13 cellular contexts compared by ENCODE assay signal in the genomic region with DNA sequence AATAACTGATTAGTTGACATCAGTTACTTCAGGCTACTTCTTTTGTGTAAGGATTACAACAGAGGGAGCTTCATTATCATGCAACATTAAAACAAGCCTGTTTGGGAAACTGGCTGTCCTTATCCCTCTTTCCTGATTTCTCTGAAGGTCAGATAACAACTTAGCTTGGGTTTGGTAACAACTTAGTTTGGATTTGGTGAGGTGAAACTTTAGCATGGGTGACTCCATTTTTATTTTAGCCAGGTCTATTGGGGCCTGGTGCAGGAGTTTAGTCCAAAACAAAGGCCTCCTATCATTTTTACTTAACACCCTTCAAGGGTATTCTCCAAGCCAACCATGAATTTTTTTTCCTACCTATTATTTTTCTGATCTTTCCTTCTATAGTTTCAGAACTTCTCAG. TPM values are rescaled to one million over a fixed set of nuclear protein-coding genes. Genes with fewer than 3 reads are reported as not detected.
A peak's percentile ranks its signal among the peaks of the same experiment; 100 is the strongest.
DNase-seq lines count a peak whose midpoint lies in the region; ATAC-seq and TF ChIP-seq lines count a peak whose summit lies in the region.
"Had no signal": no experiment of that assay in that cellular context is flagged by ENCODE, and none has a peak within 500 bp of the region (broad histone marks: within the 10 kb centered on the region; RNA-seq: fewer than 3 reads in every experiment).

No MANE protein-coding gene starts in this region.

- H3K9me3 ChIP-seq in MM.1S (replicated peaks; ENCODE audit: insufficient read depth, low read length) (no peaks in the 10 kb centered on the region), neuron (ENCODE audit: low read length) (no peaks in the 10 kb centered on the region)
- H3K9me3 ChIP-seq: transverse colon had no signal

- no peak for TF ChIP-seq CTCF in MM.1S (IDR thresholded peaks at IDR 0.05; ENCODE audit: low read length)

- H3K4me1 ChIP-seq in MM.1S (ENCODE audit: low read length) = no peaks in the 10 kb centered on the region
- peaks cover 14% of the 10 kb centered on the region for H3K4me1 ChIP-seq in neuron (ENCODE audit: insufficient read depth, low read length)

- H3K4me3 Mint-ChIP-seq in T-helper 2 cell treated with Interferon-gamma antibody and Interleukin-4, amounts not matched to agents 5 μg/mL and 100 μg/mL, for 36 hours = peak overlapping the region; percentile 97
- H3K4me3 Mint-ChIP-seq in central memory CD8-positive, alpha-beta T cell = peak overlapping the region; percentile 91

- H4K20me1 ChIP-seq in MM.1S (ENCODE audit: insufficient read depth, low read length) = no peaks in the 10 kb centered on the region

- no peak overlapping the region for H3K27ac ChIP-seq in MM.1S (ENCODE audit: low read length)

- H3K27me3 ChIP-seq in MM.1S (replicated peaks; ENCODE audit: insufficient read depth, low read length) (no peaks in the 10 kb centered on the region), neuron (ENCODE audit: insufficient read depth, low read length) (no peaks in the 10 kb centered on the region)
- H3K27me3 ChIP-seq: transverse colon had no signal

- H3K4me2 ChIP-seq in MM.1S (ENCODE audit: low read depth, low read length) = peak overlapping the region; percentile 91; the same call in 1 of the 2 replicates

- H3K9me3 Mint-ChIP-seq in T-helper 2 cell treated with Interferon-gamma antibody and Interleukin-4, amounts not matched to agents 5 μg/mL and 100 μg/mL, for 36 hours = no peaks in the 10 kb centered on the region
- H3K9me3 Mint-ChIP-seq in central memory CD8-positive, alpha-beta T cell = no peaks in the 10 kb centered on the region

- ATAC-seq in central memory CD8-positive, alpha-beta T cell (replicated peaks; ENCODE audit: extremely low read depth, poor library complexity, severe bottlenecking) = no peak
- ATAC-seq in HG03039 (IDR thresholded peaks at IDR 0.05; ENCODE audit: unreplicated experiment) (no peak), Right ventricle myocardium superior (ENCODE audit: poor library complexity) (no peak)

- no peaks in the 10 kb centered on the region for H3K9me2 ChIP-seq in MM.1S (replicated peaks; ENCODE audit: insufficient read depth, low read length)

- H3K79me2 ChIP-seq in MM.1S (ENCODE audit: low read length) = peaks cover 10% of the 10 kb centered on the region

- peak overlapping the region; percentile 77; the same call in 1 of the 2 replicates for H3K4me3 ChIP-seq in MM.1S (ENCODE audit: low read length)
- peak overlapping the region; percentile 73 for H3K4me3 ChIP-seq in neuron (ENCODE audit: low read length)

- no peaks in the 10 kb centered on the region for H3F3A ChIP-seq in MM.1S (ENCODE audit: insufficient read depth, low read length)

- intact Hi-C loops in Right ventricle myocardium superior (cut with DNase I) = loop anchor here (2.0 kb wide), 1 partner anchor 31 kb away; the partner anchor contains the start of gene RBM25

- no peaks in the 10 kb centered on the region for H3K27me3 Mint-ChIP-seq in T-helper 2 cell treated with Interferon-gamma antibody and Interleukin-4, amounts not matched to agents 5 μg/mL and 100 μg/mL, for 36 hours (ENCODE audit: low read depth)
- H3K27me3 Mint-ChIP-seq in central memory CD8-positive, alpha-beta T cell = no peaks in the 10 kb centered on the region

- peaks cover 14% of the 10 kb centered on the region for H3K36me3 Mint-ChIP-seq in T-helper 2 cell treated with Interferon-gamma antibody and Interleukin-4, amounts not matched to agents 5 μg/mL and 100 μg/mL, for 36 hours (ENCODE audit: low read depth)
- peaks cover 8% of the 10 kb centered on the region for H3K36me3 Mint-ChIP-seq in central memory CD8-positive, alpha-beta T cell (ENCODE audit: insufficient read depth)

- DNase-seq in T-helper 2 cell treated with Interferon-gamma antibody and Interleukin-4, amounts not matched to agents 5 μg/mL and 100 μg/mL, for 36 hours (ENCODE audit: low spot score) = no peak
- DNase-seq in T-helper 2 cell (no peak), MM.1S (no peak), inferior parietal cortex (ENCODE audit: extremely low spot score) (no peak), Right ventricle myocardium superior (no peak)
- no peak for DNase-seq in central memory CD8-positive, alpha-beta T cell (ENCODE audit: low spot score in 2 of 2)
- DNase-seq: H7; NCI-H1105 treated with DMSO at 0.1 percent for 48 hours; NCI-H446 treated with DMSO at 0.1 percent for 48 hours; stimulated activated CD4-positive, alpha-beta T cell treated with anti-CD3 and anti-CD28 coated beads, Interleukin-12 subunit alpha, Interleukin-12 subunit beta, amount 100 ng/mL, for 4 hours; transverse colon had no signal

- H3K27ac Mint-ChIP-seq in T-helper 2 cell treated with Interferon-gamma antibody and Interleukin-4, amounts not matched to agents 5 μg/mL and 100 μg/mL, for 36 hours = no peak overlapping the region
- H3K27ac Mint-ChIP-seq in central memory CD8-positive, alpha-beta T cell (ENCODE audit: low read depth) = no peak overlapping the region

- H3K9ac ChIP-seq in MM.1S (ENCODE audit: low read length) = no peak overlapping the region

- H3K36me3 ChIP-seq in MM.1S (replicated peaks; ENCODE audit: insufficient read depth, low read length) (no peaks in the 10 kb centered on the region), neuron (ENCODE audit: insufficient read depth, low read length) (peaks cover 13% of the 10 kb centered on the region)

- H2AFZ ChIP-seq in MM.1S (ENCODE audit: low read length) = no peak overlapping the region
- peak overlapping the region; percentile 83 for H2AFZ ChIP-seq in neuron (ENCODE audit: low read depth, low read length)

- H3K4me1 Mint-ChIP-seq in T-helper 2 cell treated with Interferon-gamma antibody and Interleukin-4, amounts not matched to agents 5 μg/mL and 100 μg/mL, for 36 hours (ENCODE audit: low read depth) = peaks cover 21% of the 10 kb centered on the region
- peaks cover 35% of the 10 kb centered on the region for H3K4me1 Mint-ChIP-seq in central memory CD8-positive, alpha-beta T cell

RNA-seq across cellular contexts. Expression of gene ZFYVE1, which starts 1.1 kb away (rescaled TPM):
- 12.9 TPM for total RNA-seq in Right ventricle myocardium superior

RNA-seq across cellular contexts. Expression of gene RBM25, which starts 30.4 kb away (rescaled TPM):
- 29.3 TPM for total RNA-seq in Right ventricle myocardium superior
